ENCODE assay signal across 31 cellular contexts in the genomic region with DNA sequence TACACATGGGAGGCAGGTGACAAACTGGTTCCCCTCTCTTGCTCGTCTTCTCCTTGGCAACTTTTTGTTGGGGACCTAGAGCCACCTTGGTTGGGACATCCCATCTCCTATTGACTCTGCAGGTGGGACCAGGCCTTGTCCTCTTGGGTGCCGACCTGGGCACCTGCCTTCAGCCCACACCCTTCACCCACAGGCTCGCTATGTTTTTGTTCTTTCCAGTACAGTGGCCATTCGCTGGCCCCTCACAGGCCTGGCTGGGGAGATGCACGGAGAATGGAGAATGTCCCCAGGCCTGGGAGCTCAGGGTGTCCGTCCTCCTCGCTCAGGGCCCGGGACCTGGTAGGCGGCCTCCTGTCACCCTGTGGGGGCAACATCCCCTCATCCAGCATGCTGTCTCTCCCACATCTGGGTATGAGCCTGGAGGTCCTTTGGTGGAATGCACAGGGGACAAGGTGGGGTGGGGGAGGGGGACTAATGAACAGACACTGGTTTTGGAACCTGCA. TPM values are rescaled to one million over a fixed set of nuclear protein-coding genes. Genes with fewer than 3 reads are reported as not detected.
DNase-seq lines count a peak whose midpoint lies in the region; ATAC-seq and TF ChIP-seq lines count a peak whose summit lies in the region.
"Had no signal": no experiment of that assay in that cellular context is flagged by ENCODE, and none has a peak within 500 bp of the region (broad histone marks: within the 10 kb centered on the region; RNA-seq: fewer than 3 reads in every experiment).

No MANE protein-coding gene starts in this region.

- H3K27ac ChIP-seq in right atrium auricular region (no peak overlapping the region), colonic mucosa (peak overlapping the region; percentile 86), mucosa of rectum (ENCODE audit: low read depth in 2 of 2, low read length in 2 of 2) (peak overlapping the region; percentile 99 to 100), stomach (peak overlapping the region; percentile 77 to 86 (median 82))
- H3K27ac ChIP-seq: ascending aorta, WERI-Rb-1 had no signal

- H3K9me3 ChIP-seq in right atrium auricular region (no peaks in the 10 kb centered on the region), colonic mucosa (no peaks in the 10 kb centered on the region), mucosa of rectum (ENCODE audit: control insufficient read depth in 2 of 2, low read length in 2 of 2) (no peaks in the 10 kb centered on the region), stomach (no peaks in the 10 kb centered on the region)
- H3K9me3 ChIP-seq: ascending aorta had no signal

- no peak for TF ChIP-seq EP300 in stomach (IDR thresholded peaks at IDR 0.05)

- H3K27me3 ChIP-seq in right atrium auricular region: no peaks in the 10 kb centered on the region
- H3K27me3 ChIP-seq in colonic mucosa: no peaks in the 10 kb centered on the region
- H3K27me3 ChIP-seq in mucosa of rectum (ENCODE audit: control insufficient read depth in 2 of 2, insufficient read depth in 2 of 2, low read length in 2 of 2): no peaks in the 10 kb centered on the region
- no peaks in the 10 kb centered on the region for H3K27me3 ChIP-seq in stomach
- H3K27me3 ChIP-seq: ascending aorta had no signal

- H3K4me3 ChIP-seq in right atrium auricular region (no peak overlapping the region), colonic mucosa (no peak overlapping the region), mucosa of rectum (ENCODE audit: low read length in 2 of 2) (peak overlapping the region; percentile 45 to 50), stomach (no peak overlapping the region)
- H3K4me3 ChIP-seq: ascending aorta, lung had no signal

- TF ChIP-seq CTCF in right atrium auricular region (IDR thresholded peaks at IDR 0.05): no peak
- no peak for TF ChIP-seq CTCF in colonic mucosa (IDR thresholded peaks at IDR 0.05)
- no peak for TF ChIP-seq CTCF in stomach (IDR thresholded peaks at IDR 0.05)

- intact Hi-C loops in Right ventricle myocardium superior (cut with DNase I): no loop called here
- intact Hi-C loops in colonic mucosa (cut with DNase I): no loop called here
- intact Hi-C loops in stomach (cut with DNase I; ENCODE audit: low total_unique reads): no loop called here

- no peaks in the 10 kb centered on the region for H3K36me3 ChIP-seq in right atrium auricular region
- no peaks in the 10 kb centered on the region for H3K36me3 ChIP-seq in colonic mucosa
- peaks cover 18 to 32% of the 10 kb centered on the region in 2 donors for H3K36me3 ChIP-seq in mucosa of rectum (ENCODE audit: control insufficient read depth in 2 of 2, insufficient read depth in 2 of 2, low read length in 2 of 2)
- peaks cover 7 to 18% (median 16%) of the 10 kb centered on the region in 4 donors for H3K36me3 ChIP-seq in stomach
- H3K36me3 ChIP-seq: ascending aorta, WERI-Rb-1 had no signal

- H3K9ac ChIP-seq in colonic mucosa (ENCODE audit: low read depth in 2 of 2, low read length in 2 of 2): peak overlapping the region; percentile 59 to 97
- peak overlapping the region; percentile 49 to 86 for H3K9ac ChIP-seq in mucosa of rectum (ENCODE audit: low read depth in 1 of 2, low read length in 2 of 2)

- peaks cover 0 to 16% of the 10 kb centered on the region in 2 donors for H3K4me1 ChIP-seq in right atrium auricular region
- peaks cover 51% of the 10 kb centered on the region for H3K4me1 ChIP-seq in colonic mucosa
- peaks cover 70 to 86% of the 10 kb centered on the region in 2 donors for H3K4me1 ChIP-seq in mucosa of rectum (ENCODE audit: control insufficient read depth in 2 of 2, insufficient read depth in 2 of 2, low read length in 2 of 2)
- peaks cover 49 to 90% (median 73%) of the 10 kb centered on the region in 4 donors for H3K4me1 ChIP-seq in stomach

- no peak for TF ChIP-seq POLR2A in stomach (IDR thresholded peaks at IDR 0.05)

- DNase-seq in Right ventricle myocardium superior (peak; percentile 24), right atrium auricular region (ENCODE audit: low spot score) (no peak), colonic mucosa (no peak), stomach (no peak), DMS79 (lab: John Stamatoyannopoulos, UW) (no peak), NCI-H524 (lab: John Stamatoyannopoulos, UW) (no peak), NCI-H2107 treated with DMSO at 0.1 percent for 48 hours (lab: John Stamatoyannopoulos, UW; ENCODE audit: unreplicated experiment) (no peak)
- DNase-seq: 8988T; activated CD4-positive, alpha-beta T cell treated with anti-CD3 and anti-CD28 coated beads for 48 hours; activated effector memory CD4-positive, alpha-beta T cell treated with anti-CD3 and anti-CD28 coated beads, Interleukin-2, amount 50 U/mL, for 16 hours; CD4-positive, CD25-positive, alpha-beta regulatory T cell; cortex of kidney; DMS79 treated with DMSO at 0.1 percent for 48 hours; GF-D8; H9; Karpas-422; NCI-H1417 treated with DMSO at 0.1 percent for 48 hours; NCI-H2029 treated with DMSO at 0.1 percent for 48 hours; NCI-H345; stimulated activated CD4-positive, alpha-beta T cell treated with anti-CD3 and anti-CD28 coated beads, Interleukin-15, amount 100 ng/mL, for 24 hours; substantia nigra; SW 1271; WERI-Rb-1 had no signal

- 69 to 90% (median 86%) methylated on average over 3 to 9 of the region's 9 CpGs for WGBS in stomach, 5 donors

- no peak for ATAC-seq in Right ventricle myocardium superior (ENCODE audit: poor library complexity)
- ATAC-seq: stimulated activated memory B cell treated with anti-CD40 and anti-IgM and Interleukin-4, amounts not matched to agents 10 μg/mL and 1 μg/mL and 100 μg/mL, for 72 hours had no signal

RNA-seq across cellular contexts. Expression of gene OMP, which starts 14.9 kb away (rescaled TPM):
- total RNA-seq in Right ventricle myocardium superior (not detected), right atrium auricular region (not detected), colonic mucosa (10 to 100 TPM in 1 of 2 donors, 1 to 10 TPM in 1; 7.5 to 16.8 TPM), stomach (10 to 100 TPM in 3 of 5 donors, 1 to 10 TPM in 1, not detected in 1; 2.6 to 63.7 (median 28.3) TPM)
- polyA plus RNA-seq in stomach: 1 to 10 TPM in 1 of 3 donors, not detected in 2; 1.1 TPM
- total RNA-seq: activated CD8-positive, alpha-beta memory T cell treated with anti-CD3 and anti-CD28 coated beads for 36 hours; ascending aorta; CD4-positive, CD25-positive, alpha-beta regulatory T cell; fibroblast of villous mesenchyme; H9 had no signal
- polyA plus RNA-seq: CD4-positive, CD25-positive, alpha-beta regulatory T cell; neural cell had no signal

RNA-seq across cellular contexts. Expression of gene CAPN5, which starts 21.0 kb away (rescaled TPM):
- 2.6 TPM for total RNA-seq in Right ventricle myocardium superior
- 1 to 10 TPM; 2.6 to 4.0 TPM for total RNA-seq in right atrium auricular region
- 100 to 1,000 TPM; 258 to 267 TPM for total RNA-seq in colonic mucosa
- 100 to 1,000 TPM in 2 of 5 donors, 10 to 100 TPM in 3; 36.4 to 110 (median 86.2) TPM for total RNA-seq in stomach
- 10 to 100 TPM; 10.0 to 53.0 (median 21.7) TPM for polyA plus RNA-seq in stomach

RNA-seq across cellular contexts. Expression of gene MYO7A, which starts 40.3 kb away (rescaled TPM):
- total RNA-seq in Right ventricle myocardium superior (4.4 TPM), right atrium auricular region (1 to 10 TPM; 1.4 to 5.0 TPM), colonic mucosa (1 to 10 TPM; 3.8 to 4.1 TPM), stomach (10 to 100 TPM in 1 of 5 donors, 1 to 10 TPM in 4; 2.6 to 29.2 (median 4.8) TPM)
- 1 to 10 TPM; 1.4 to 4.0 (median 2.3) TPM for polyA plus RNA-seq in stomach

RNA-seq across cellular contexts. Expression of gene B3GNT6, which starts 53.6 kb away (rescaled TPM):
- total RNA-seq in Right ventricle myocardium superior (not detected), right atrium auricular region (not detected), colonic mucosa (100 to 1,000 TPM in 1 of 2 donors, 10 to 100 TPM in 1; 83.1 to 107 TPM), stomach (100 to 1,000 TPM in 1 of 5 donors, 10 to 100 TPM in 4; 14.5 to 164 (median 61.3) TPM)
- polyA plus RNA-seq in stomach: 1 to 10 TPM in 2 of 3 donors, under 1 TPM in 1; 0.55 to 5.3 (median 3.1) TPM
- total RNA-seq: activated CD8-positive, alpha-beta memory T cell treated with anti-CD3 and anti-CD28 coated beads for 36 hours; ascending aorta; CD4-positive, CD25-positive, alpha-beta regulatory T cell; fibroblast of villous mesenchyme; H9; ureter had no signal
- polyA plus RNA-seq: CD4-positive, CD25-positive, alpha-beta regulatory T cell; neural cell had no signal

Comparison
In these comparisons a context has a peak if more than half of its experiments do, and no peak if none do; other contexts are left out.
1. H3K27ac ChIP-seq: peak in colonic mucosa (single experiment), mucosa of rectum (2 of 2) and stomach (5 of 5); none in right atrium auricular region (0 of 2).
2. H3K4me3 ChIP-seq: peak in mucosa of rectum (2 of 2); none in right atrium auricular region (0 of 2), colonic mucosa (single experiment) and stomach (0 of 4).
3. RNA of gene CAPN5, which starts 21.0 kb away (total RNA-seq): 258 to 267 TPM in colonic mucosa and 36.4 to 110 TPM in stomach; 2.6 to 4.0 TPM in right atrium auricular region and 2.6 TPM in Right ventricle myocardium superior (single experiment); every median in the first group is over 4 times any median in the second.